21 cellular contexts compared by ENCODE assay signal in the genomic region with DNA sequence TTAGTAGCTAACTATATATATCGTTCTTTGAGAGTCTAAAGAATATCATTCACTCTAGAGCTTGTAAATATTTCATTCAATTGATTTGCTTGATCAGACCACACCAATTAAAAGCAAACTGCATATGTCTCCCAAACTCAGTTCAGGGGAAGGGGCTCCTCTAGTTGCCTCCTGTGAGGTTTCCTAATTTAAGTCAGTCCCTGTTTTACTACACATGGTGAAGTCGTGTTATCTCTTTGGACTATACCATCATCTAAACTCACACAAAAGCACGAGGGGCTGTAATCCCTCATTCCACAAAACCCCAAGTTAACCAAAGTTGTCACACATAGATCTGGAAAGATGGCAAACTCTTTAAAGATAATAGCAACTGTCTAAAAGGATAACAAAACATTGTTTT. TPM values are rescaled to one million over a fixed set of nuclear protein-coding genes. Genes with fewer than 3 reads are reported as not detected.
A peak's percentile ranks its signal among the peaks of the same experiment; 100 is the strongest.
DNase-seq lines count a peak whose midpoint lies in the region; ATAC-seq, FAIRE-seq and TF ChIP-seq lines count a peak whose summit lies in the region.
"Had no signal": no experiment of that assay in that cellular context is flagged by ENCODE, and none has a peak within 500 bp of the region (broad histone marks: within the 10 kb centered on the region; RNA-seq: fewer than 3 reads in every experiment).

No MANE protein-coding gene starts in this region.

- no peak for DNase-seq in GM12878 (ENCODE audit: low read depth, low spot score)
- DNase-seq in osteoblast (ENCODE audit: insufficient read length, low spot score, missing footprints), result no peak
- DNase-seq in germinal center (ENCODE audit: low spot score), result no peak
- no peak for DNase-seq in UCSD-AML1 (lab: John Stamatoyannopoulos, UW; ENCODE audit: unreplicated experiment)
- DNase-seq in vagina (ENCODE audit: extremely low spot score in 2 of 2), result no peak
- DNase-seq in stimulated activated CD4-positive, alpha-beta T cell treated with anti-CD3 and anti-CD28 coated beads, Interleukin-2, amount 100 ng/mL, for 48 hours, result no peak
- DNase-seq: CD8-positive, alpha-beta memory T cell; DMS53; NCI-H1105; NCI-H2081; NCI-H510A; NCI-H748 treated with DMSO at 0.1 percent for 48 hours had no signal

- TF ChIP-seq RAD21 in GM12878 (IDR thresholded peaks at IDR 0.05; ENCODE audit: insufficient read depth, low read depth, low read length), result no peak

- no peak for ATAC-seq in GM12878
- ATAC-seq: Panc1 had no signal

- H4K20me1 ChIP-seq in KMS-11 (ENCODE audit: insufficient read depth), result no peaks in the 10 kb centered on the region
- H4K20me1 ChIP-seq in GM12878 (ENCODE audit: control insufficient read depth, insufficient read depth), result no peaks in the 10 kb centered on the region
- no peaks in the 10 kb centered on the region for H4K20me1 ChIP-seq in osteoblast (ENCODE audit: insufficient read depth, low read length)
- H4K20me1 ChIP-seq: BLaER1 had no signal

- POLR2A ChIA-PET in GM12878 (lab: Charles Lee), result interaction anchor here (0.6 kb wide), 1 partner anchor 1613 kb away, joined by 4 read pairs; no protein-coding TSS in a partner anchor

- no peak overlapping the region for H3K27ac ChIP-seq in ACC112 (ENCODE audit: low read depth, low read length)
- H3K27ac ChIP-seq in KMS-11, result no peak overlapping the region
- H3K27ac ChIP-seq in GM12878 (ENCODE audit: control insufficient read depth, insufficient read depth), result no peak overlapping the region
- no peak overlapping the region for H3K27ac ChIP-seq in osteoblast (ENCODE audit: low read depth, low read length)
- no peak overlapping the region for H3K27ac ChIP-seq in vagina
- H3K27ac ChIP-seq: BLaER1, HL-60 had no signal

- TF ChIP-seq EP300 in GM12878 (IDR thresholded peaks at IDR 0.05; ENCODE audit: borderline replicate concordance in 1 of 2, control insufficient read depth in 1 of 2, low read depth in 2 of 2, low read length in 2 of 2), result no peak

- H3K79me2 ChIP-seq in ACC112 (ENCODE audit: control insufficient read depth, insufficient read depth, low read length, unreplicated experiment) (no peaks in the 10 kb centered on the region), KMS-11 (ENCODE audit: insufficient read depth, low read depth) (no peaks in the 10 kb centered on the region), GM12878 (ENCODE audit: control insufficient read depth, insufficient read depth, low read length) (no peaks in the 10 kb centered on the region), osteoblast (ENCODE audit: insufficient read depth, low read length) (no peaks in the 10 kb centered on the region)

- H3K27me3 ChIP-seq in ACC112 (ENCODE audit: insufficient read depth, low read length), result no peaks in the 10 kb centered on the region
- H3K27me3 ChIP-seq in KMS-11 (ENCODE audit: insufficient read depth, low read depth), result no peaks in the 10 kb centered on the region
- no peaks in the 10 kb centered on the region; a peak in 1 of 4 replicates for H3K27me3 ChIP-seq in GM12878 (replicated peaks in 1 of 2; ENCODE audit: control insufficient read depth in 2 of 2, insufficient read depth in 2 of 2, low read length in 1 of 2)
- peaks cover 6% of the 10 kb centered on the region for H3K27me3 ChIP-seq in osteoblast (ENCODE audit: insufficient read depth, low read length)
- no peaks in the 10 kb centered on the region for H3K27me3 ChIP-seq in vagina
- H3K27me3 ChIP-seq: BLaER1 had no signal

- TF ChIP-seq CTCF in KMS-11 (conservative IDR thresholded peaks at IDR 0.05; ENCODE audit: low read depth, low read length) (no peak), GM12878 (IDR thresholded peaks at IDR 0.05 in 2 of 3, conservative IDR thresholded peaks at IDR 0.05 in 1 of 3; ENCODE audit: control insufficient read depth in 2 of 3, extremely low read depth in 1 of 3, insufficient read depth in 1 of 3, low read depth in 3 of 3, low read length in 3 of 3) (no peak), osteoblast (IDR thresholded peaks at IDR 0.05; ENCODE audit: extremely low read depth, low read depth, low read length) (no peak), vagina (IDR thresholded peaks at IDR 0.05) (no peak)

- H2AFZ ChIP-seq in ACC112 (ENCODE audit: low read length, unreplicated experiment), result peak overlapping the region; percentile 39
- H2AFZ ChIP-seq in KMS-11 (ENCODE audit: low read depth), result peak overlapping the region; percentile 29; the same call in 1 of the 2 replicates
- no peak overlapping the region for H2AFZ ChIP-seq in GM12878 (ENCODE audit: control insufficient read depth, low read depth, low read length)
- no peak overlapping the region for H2AFZ ChIP-seq in osteoblast (ENCODE audit: low read length)

- peak overlapping the region; percentile 3; the same call in 1 of the 2 replicates for H3K4me2 ChIP-seq in KMS-11
- H3K4me2 ChIP-seq in GM12878 (ENCODE audit: control insufficient read depth, insufficient read depth), result no peak overlapping the region
- H3K4me2 ChIP-seq in osteoblast (ENCODE audit: insufficient read depth, low read length), result peak overlapping the region; percentile 5
- H3K4me2 ChIP-seq: BLaER1 had no signal

- H3K4me3 ChIP-seq in ACC112 (ENCODE audit: low read depth, low read length) (no peak overlapping the region), KMS-11 (IDR thresholded peaks at IDR 0.05; ENCODE audit: insufficient read depth, low read depth, low read length) (no peak overlapping the region), GM12878 (no peak overlapping the region), osteoblast (ENCODE audit: insufficient read depth, low read length) (no peak overlapping the region), vagina (no peak overlapping the region)
- H3K4me3 ChIP-seq: BLaER1 had no signal

- no peak for TF ChIP-seq POLR2A in GM12878 (IDR thresholded peaks at IDR 0.05; ENCODE audit: low read depth, low read length)
- no peak for TF ChIP-seq POLR2A in vagina (IDR thresholded peaks at IDR 0.05)

- H3K9me3 ChIP-seq in GM12878 (replicated peaks; ENCODE audit: control insufficient read depth, insufficient read depth, low read length) (no peaks in the 10 kb centered on the region), osteoblast (ENCODE audit: low read depth, low read length) (no peaks in the 10 kb centered on the region), vagina (no peaks in the 10 kb centered on the region)
- H3K9me3 ChIP-seq: BLaER1 had no signal

- SMC1A ChIA-PET in GM12878 (lab: Charles Lee; ENCODE audit: uncharacterized antibody, unreplicated experiment), result interaction anchor here (0.6 to 0.9 kb wide), 3 partner anchors 11 to 1240 kb away, joined by 3 to 4 read pairs (median 3); no protein-coding TSS in a partner anchor

- H3K9ac ChIP-seq in KMS-11 (no peak overlapping the region; the same call in 1 of the 2 replicates), GM12878 (ENCODE audit: control insufficient read depth, insufficient read depth, low read length) (no peak overlapping the region)
- H3K9ac ChIP-seq: BLaER1 had no signal

- CTCF ChIA-PET in GM12878 (lab: Yijun Ruan, JAX), result no interaction called here

- RAD21 ChIA-PET in GM12878 (lab: Charles Lee; ENCODE audit: unreplicated experiment), result no interaction called here

- FAIRE-seq in GM12878 (lab: Jason Lieb, UNC), result no peak
- FAIRE-seq: GM12891, H1 had no signal

- 12% methylated on average over 3 of the region's 3 CpGs for WGBS in GM12878 (ENCODE audit: insufficient coverage, insufficient replicate concordance, low lambda C conversion rate, missing lambda C conversion rate)

- H3K4me1 ChIP-seq in ACC112 (ENCODE audit: control insufficient read depth, insufficient read depth, low read length, unreplicated experiment) (peaks cover 25% of the 10 kb centered on the region), KMS-11 (ENCODE audit: low read depth, poor library complexity, severe bottlenecking) (no peaks in the 10 kb centered on the region), GM12878 (ENCODE audit: control insufficient read depth, insufficient read depth, low read length) (no peaks in the 10 kb centered on the region), osteoblast (ENCODE audit: insufficient read depth, low read length) (peaks cover 15% of the 10 kb centered on the region), vagina (peaks cover 5% of the 10 kb centered on the region)
- H3K4me1 ChIP-seq: BLaER1 had no signal

- in situ Hi-C loops in GM12878 (cut with MboI), result no loop called here

- no TSS peak for BruUV-seq in GM12878 (replicated peaks; lab: Mats Ljungman, UMichigan)

- intact Hi-C loops in GM12878 (cut with micrococcal nuclease; ENCODE audit: unreplicated experiment), result no loop called here
- intact Hi-C loops in vagina (cut with DNase I), result no loop called here

- H3K36me3 ChIP-seq in ACC112 (ENCODE audit: insufficient read depth, low read length), result no peaks in the 10 kb centered on the region
- no peaks in the 10 kb centered on the region for H3K36me3 ChIP-seq in KMS-11 (ENCODE audit: insufficient read depth)
- H3K36me3 ChIP-seq in GM12878 (ENCODE audit: control insufficient read depth in 2 of 2, insufficient read depth in 2 of 2, low read length in 1 of 2), result no peaks in the 10 kb centered on the region
- H3K36me3 ChIP-seq in osteoblast (ENCODE audit: insufficient read depth, low read length), result no peaks in the 10 kb centered on the region
- no peaks in the 10 kb centered on the region for H3K36me3 ChIP-seq in vagina
- H3K36me3 ChIP-seq: BLaER1 had no signal

TF ChIP-seq in GM12878, 131 proteins besides CTCF, POLR2A, EP300 and RAD21 (continues in another document):
- TF ChIP-seq EGR1 (IDR thresholded peaks at IDR 0.05; ENCODE audit: borderline replicate concordance in 1 of 2, low read depth in 2 of 2, low read length in 2 of 2), result no peak
- peak; percentile 58; the same call in 1 of the 2 replicates for TF ChIP-seq NFXL1 (IDR thresholded peaks at IDR 0.05; ENCODE audit: borderline replicate concordance)

RNA-seq across cellular contexts. Expression of gene NACA2, which starts 11.6 kb away (rescaled TPM):
- not detected in 2 replicates for total RNA-seq in GM12878 (2013; cell fraction: nucleolus; rRNA removed)
- total RNA-seq in GM12878 (2014; rRNA removed), result not detected in 2 replicates
- total RNA-seq in GM12878 (2014; rRNA removed; fragmentation: Illumina TruSeq; extraction: Trizol), result not detected in 2 replicates
- total RNA-seq in GM12878 (2021), result not detected in 2 replicates
- polyA plus RNA-seq in GM12878 (2011; ENCODE audit: low read depth), result not detected
- 0.68 and 0.94 TPM in 2 replicates for polyA plus RNA-seq in GM12878 (2011; rRNA removed)
- polyA plus RNA-seq in GM12878 (2011; cell fraction: cytosol; rRNA removed), result not detected in 2 replicates
- polyA plus RNA-seq in GM12878 (2011; cell fraction: nucleus; rRNA removed), result not detected in 2 replicates
- 0.32 and 1.1 TPM in 2 replicates for polyA plus RNA-seq in GM12878 (2012)
- polyA plus RNA-seq in GM12878 (2014; fragmentation: Illumina TruSeq; extraction: Trizol), result 0.16 TPM in 1 of 2 replicates, not detected in the other
- polyA plus RNA-seq in GM12878 (2014; fragmentation: Nextera tagmentation; extraction: Ambion mirVana), result under 1 TPM; 0.27 to 0.29 TPM
- not detected in 2 replicates for polyA plus RNA-seq in GM12878 (2014; rRNA removed)
- polyA plus RNA-seq in GM12878 (2016; fragmentation: Nextera tagmentation; extraction: Ambion mirVana), result under 1 TPM; 0.43 to 0.51 TPM
- not detected in 2 replicates for polyA minus RNA-seq in GM12878 (2011; rRNA and poly(A)+ RNA removed)
- not detected in 2 replicates for polyA minus RNA-seq in GM12878 (2011; cell fraction: cytosol; rRNA and poly(A)+ RNA removed)
- not detected in 2 replicates for polyA minus RNA-seq in GM12878 (2011; cell fraction: nucleus; rRNA and poly(A)+ RNA removed)
- total RNA-seq in osteoblast, result under 0.01 TPM in 1 of 2 replicates, not detected in the other
- total RNA-seq in vagina, result not detected
- total RNA-seq: CD8-positive, alpha-beta memory T cell; H1; LHCN-M2; SK-MEL-5 had no signal
- polyA plus RNA-seq: CD8-positive, alpha-beta memory T cell; H1 had no signal

Comparison
In these comparisons a context has a peak if more than half of its experiments do, and no peak if none do; other contexts are left out.
1. H2AFZ ChIP-seq: peak in ACC112 (single experiment) and KMS-11 (single experiment); none in GM12878 (single experiment) and osteoblast (single experiment).